In genomic region chr7:139471740-139472353, GRCh38 we compare ENCODE assay signal across 21 cellular contexts. TPM values are rescaled to one million over a fixed set of nuclear protein-coding genes. Genes with fewer than 3 reads are reported as not detected.
A peak's percentile ranks its signal among the peaks of the same experiment; 100 is the strongest.
DNase-seq lines count a peak whose midpoint lies in the region; ATAC-seq, FAIRE-seq and TF ChIP-seq lines count a peak whose summit lies in the region.
"Had no signal": no experiment of that assay in that cellular context is flagged by ENCODE, and none has a peak within 500 bp of the region (broad histone marks: within the 10 kb centered on the region; RNA-seq: fewer than 3 reads in every experiment).

No MANE protein-coding gene starts in this region.

- DNase-seq in DMS53 (lab: John Stamatoyannopoulos, UW) (peak; percentile 34), DMS53 treated with DMSO at 0.1 percent for 48 hours (lab: John Stamatoyannopoulos, UW; ENCODE audit: unreplicated experiment) (no peak), astrocyte of the hippocampus (ENCODE audit: low read depth, low spot score) (peak; percentile 39), kidney tubule cell (ENCODE audit: low spot score) (peak; percentile 91), thyroid gland (no peak), activated T-cell treated with anti-CD3 and anti-CD28 coated beads for 4 hours (no peak), D721Med (ENCODE audit: insufficient read length, low spot score) (no peak)
- DNase-seq: activated naive CD4-positive, alpha-beta T cell treated with anti-CD3 and anti-CD28 coated beads, Interleukin-2, amount 10 ng/mL, durations not matched to agents 7 days and 5 days; hippocampal formation; KBM-7; left ventricle myocardium inferior; natural killer cell; stimulated activated CD4-positive, alpha-beta T cell treated with anti-CD3 and anti-CD28 coated beads, Interleukin-4, amount 100 ng/mL, for 24 hours; T-cell had no signal

- WGBS in thyroid gland, 2 donors: 78 to 82% methylated on average over 5 to 7 of the region's 7 CpGs

- intact Hi-C loops in thyroid gland (cut with DNase I): no loop called here

- peaks cover 0 to 7% of the 10 kb centered on the region in 2 donors for H3K36me3 ChIP-seq in thyroid gland
- H3K36me3 ChIP-seq: left ventricle myocardium inferior, right atrium auricular region had no signal

- peak overlapping the region in 2 of 3 donors; percentile 65 to 71 for H3K27ac ChIP-seq in thyroid gland
- H3K27ac ChIP-seq: 22Rv1, left ventricle myocardium inferior, right atrium auricular region had no signal

- H3K27me3 ChIP-seq in thyroid gland: no peaks in the 10 kb centered on the region
- H3K27me3 ChIP-seq: right atrium auricular region had no signal

- H3K9me3 ChIP-seq in thyroid gland: no peaks in the 10 kb centered on the region

- peaks cover 8 to 29% of the 10 kb centered on the region in 2 donors for H3K4me1 ChIP-seq in thyroid gland
- H3K4me1 ChIP-seq: left ventricle myocardium inferior, right atrium auricular region had no signal

- H3K4me3 ChIP-seq in thyroid gland (replicated peaks in 1 of 3): no peak overlapping the region
- H3K4me3 ChIP-seq: left ventricle myocardium inferior, right atrium auricular region had no signal

- TF ChIP-seq CTCF in thyroid gland (IDR thresholded peaks at IDR 0.05) (no peak), D721Med (IDR thresholded peaks at IDR 0.05; ENCODE audit: insufficient read depth, missing control alignments) (no peak)

- no peak for TF ChIP-seq POLR2A in thyroid gland (IDR thresholded peaks at IDR 0.05)

- FAIRE-seq in D721Med (lab: Jason Lieb, UNC): no peak

- ATAC-seq in HG03025 (IDR thresholded peaks at IDR 0.05; ENCODE audit: low FRiP score, unreplicated experiment): no peak
- ATAC-seq: natural killer cell, T-cell had no signal

RNA-seq across cellular contexts. Expression of gene KLRG2, which starts 11.6 kb away (rescaled TPM):
- 10 to 100 TPM; 20.7 to 45.8 (median 23.0) TPM for total RNA-seq in thyroid gland
- total RNA-seq: cardiac septum, G401, left ventricle myocardium inferior, natural killer cell, right atrium auricular region had no signal

RNA-seq across cellular contexts. Expression of gene CLEC2L, which starts 51.6 kb away (rescaled TPM):
- not detected for total RNA-seq in thyroid gland
- total RNA-seq: cardiac septum, NCI-H460, right atrium auricular region, T-cell, ureter had no signal

Comparison
In these comparisons a context has a peak if more than half of its experiments do, and no peak if none do; other contexts are left out.
1. DNase-seq: peak in DMS53 (single experiment), astrocyte of the hippocampus (single experiment) and kidney tubule cell (single experiment); none in DMS53 treated with DMSO at 0.1 percent for 48 hours (single experiment), thyroid gland (0 of 2), activated T-cell treated with anti-CD3 and anti-CD28 coated beads for 4 hours (single experiment) and D721Med (single experiment).